ENCODE assay signal across 19 cellular contexts in genomic region chr18:13246121-13246520, GRCh38.
"Had no signal": no experiment of that assay in that cellular context is flagged by ENCODE, and none has a peak within 500 bp of the region (broad histone marks: within the 10 kb centered on the region; RNA-seq: fewer than 3 reads in every experiment).

No MANE protein-coding gene starts in this region.

- ATAC-seq: activated CD8-positive, alpha-beta T cell treated with anti-CD3 and anti-CD28 coated beads, Interleukin-2, amount 10 ng/mL, durations not matched to agents 7 days and 5 days; activated naive CD8-positive, alpha-beta T cell treated with anti-CD3 and anti-CD28 coated beads, Interleukin-2, amount 50 U/mL, for 24 hours; left lung; psoas muscle; right cardiac atrium; stimulated activated naive CD8-positive, alpha-beta T cell treated with anti-CD3 and anti-CD28 coated beads, Interleukin-15, amount 100 ng/mL, for 72 hours had no signal

- H3K27ac ChIP-seq: colonic mucosa, left lung, psoas muscle, SK-N-MC, upper lobe of left lung had no signal

- DNase-seq: activated B cell treated with CpG ODN at 0.5 μM for 24 hours; activated CD4-positive, alpha-beta T cell treated with anti-CD3 and anti-CD28 coated beads, Interleukin-2, amount 10 ng/mL, durations not matched to agents 7 days and 5 days; activated CD8-positive, alpha-beta T cell treated with anti-CD3 and anti-CD28 coated beads, Interleukin-2, amount 10 ng/mL, durations not matched to agents 7 days and 5 days; activated naive CD4-positive, alpha-beta T cell treated with Interleukin-2 at 50 U/mL for 16 hours; activated naive CD8-positive, alpha-beta T cell treated with anti-CD3 and anti-CD28 coated beads, Interleukin-2, amount 50 U/mL, for 24 hours; anterior cingulate cortex; colonic mucosa; kidney; left lung; mammary epithelial cell; naive B cell; psoas muscle; right cardiac atrium; stimulated activated CD4-positive, alpha-beta T cell treated with anti-CD3 and anti-CD28 coated beads, Interleukin-15, amount 100 ng/mL, for 24 hours; stimulated activated CD4-positive, alpha-beta T cell treated with anti-CD3 and anti-CD28 coated beads, Interleukin-2, amount 100 ng/mL, for 48 hours; stimulated activated naive CD8-positive, alpha-beta T cell treated with anti-CD3 and anti-CD28 coated beads, Interleukin-15, amount 100 ng/mL, for 72 hours; upper lobe of left lung had no signal

- H3K27me3 ChIP-seq: colonic mucosa, left lung, upper lobe of left lung had no signal

- H3K4me3 ChIP-seq: colonic mucosa, left lung, mucosa of descending colon, psoas muscle, SK-N-MC, upper lobe of left lung had no signal

- H3K4me1 ChIP-seq: colonic mucosa, left lung, upper lobe of left lung had no signal

- H3K36me3 ChIP-seq: colonic mucosa, left lung, upper lobe of left lung had no signal

- H3K9me3 ChIP-seq: colonic mucosa, left lung, mucosa of descending colon, psoas muscle, upper lobe of left lung had no signal
